ENCODE assay signal across 22 cellular contexts in the genomic region with DNA sequence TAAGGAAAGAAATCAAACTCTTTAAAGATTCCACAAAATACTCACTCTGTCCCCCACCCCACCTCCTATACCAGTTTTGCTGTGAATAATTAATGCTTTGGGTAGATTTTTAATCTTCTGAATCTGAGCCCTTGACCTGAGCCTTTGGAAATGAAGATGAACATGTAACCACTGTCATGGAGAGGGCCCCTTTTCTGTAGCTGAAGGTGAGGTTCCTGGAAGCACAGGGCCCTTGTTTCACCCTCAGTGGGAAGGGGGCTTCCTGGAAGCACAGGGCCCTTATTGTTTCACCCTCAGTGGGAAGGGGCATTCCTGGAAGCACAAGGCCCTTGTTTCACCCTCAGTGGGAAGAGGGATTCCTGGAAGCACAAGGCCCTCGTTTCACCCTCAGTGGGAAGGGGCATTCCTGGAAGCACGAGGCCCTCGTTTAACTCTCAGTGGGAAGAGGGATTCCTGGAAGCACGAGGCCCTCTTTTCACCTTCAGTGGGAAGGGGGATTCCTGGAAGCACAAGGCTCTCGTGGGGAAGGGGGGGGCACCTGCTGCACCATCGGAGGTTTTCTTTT.
"Had no signal": no experiment of that assay in that cellular context is flagged by ENCODE, and none has a peak within 500 bp of the region (broad histone marks: within the 10 kb centered on the region; RNA-seq: fewer than 3 reads in every experiment).

No MANE protein-coding gene starts in this region.

- H3K36me3 Mint-ChIP-seq: activated naive CD8-positive, alpha-beta T cell; brain; stimulated activated naive B cell treated with anti-CD40 and anti-IgM and Interleukin-4, amounts not matched to agents 10 μg/mL and 1 μg/mL and 100 μg/mL, for 72 hours; T-cell had no signal

- ATAC-seq: gastroesophageal sphincter; left cardiac atrium; pancreas; psoas muscle; stimulated activated naive B cell treated with anti-CD40 and anti-IgM and Interleukin-4, amounts not matched to agents 10 μg/mL and 1 μg/mL and 100 μg/mL, for 72 hours; T-cell had no signal

- H3K4me3 Mint-ChIP-seq: activated CD4-positive, alpha-beta T cell treated with anti-CD3 and anti-CD28 coated beads, Interleukin-2, amount 10 ng/mL, durations not matched to agents 7 days and 5 days; activated naive CD8-positive, alpha-beta T cell; activated T-cell treated with anti-CD3 and anti-CD28 coated beads, Interleukin-2, amount 50 U/mL, for 24 hours; nephron progenitor cell; stimulated activated naive B cell treated with anti-CD40 and anti-IgM and Interleukin-4, amounts not matched to agents 10 μg/mL and 1 μg/mL and 100 μg/mL, for 72 hours; T-cell had no signal

- DNase-seq: activated CD4-positive, alpha-beta T cell treated with anti-CD3 and anti-CD28 coated beads, Interleukin-2, amount 10 ng/mL, durations not matched to agents 7 days and 5 days; activated CD8-positive, alpha-beta memory T cell treated with anti-CD3 and anti-CD28 coated beads, Interleukin-2, amount 50 U/mL, for 48 hours; activated effector memory CD4-positive, alpha-beta T cell treated with Interleukin-2 at 50 U/mL for 16 hours; activated naive CD4-positive, alpha-beta T cell treated with Interleukin-2 at 50 U/mL for 16 hours; activated T-cell treated with anti-CD3 and anti-CD28 coated beads, Interleukin-2, amount 50 U/mL, for 24 hours; caudate nucleus; cortex of kidney; hippocampal formation; left cardiac atrium; mammary epithelial cell; nephron progenitor cell; pancreas; psoas muscle; stimulated activated CD4-positive, alpha-beta T cell treated with anti-CD3 and anti-CD28 coated beads, Interleukin-1b, Interleukin-23, amount 100 ng/mL, for 48 hours; stimulated activated CD4-positive, alpha-beta T cell treated with anti-CD3 and anti-CD28 coated beads, Interleukin-4, amount 100 ng/mL, for 4 hours; stimulated activated CD8-positive, alpha-beta memory T cell treated with anti-CD3 and anti-CD28 coated beads, Interleukin-4, amount 100 ng/mL, for 48 hours; stimulated activated naive B cell treated with anti-CD40 and anti-IgM and Interleukin-4, amounts not matched to agents 10 μg/mL and 1 μg/mL and 100 μg/mL, for 72 hours; T-cell; T-helper 9 cell had no signal

- H3K27ac Mint-ChIP-seq: activated CD4-positive, alpha-beta T cell treated with anti-CD3 and anti-CD28 coated beads, Interleukin-2, amount 10 ng/mL, durations not matched to agents 7 days and 5 days; activated naive CD8-positive, alpha-beta T cell; activated T-cell treated with anti-CD3 and anti-CD28 coated beads, Interleukin-2, amount 50 U/mL, for 24 hours; nephron progenitor cell; stimulated activated naive B cell treated with anti-CD40 and anti-IgM and Interleukin-4, amounts not matched to agents 10 μg/mL and 1 μg/mL and 100 μg/mL, for 72 hours; T-cell had no signal

- H3K4me1 Mint-ChIP-seq: stimulated activated naive B cell treated with anti-CD40 and anti-IgM and Interleukin-4, amounts not matched to agents 10 μg/mL and 1 μg/mL and 100 μg/mL, for 72 hours; T-cell had no signal

- H3K27me3 Mint-ChIP-seq: activated CD4-positive, alpha-beta T cell treated with anti-CD3 and anti-CD28 coated beads, Interleukin-2, amount 10 ng/mL, durations not matched to agents 7 days and 5 days; activated naive CD8-positive, alpha-beta T cell; stimulated activated naive B cell treated with anti-CD40 and anti-IgM and Interleukin-4, amounts not matched to agents 10 μg/mL and 1 μg/mL and 100 μg/mL, for 72 hours had no signal

- H3K9me3 Mint-ChIP-seq: activated CD4-positive, alpha-beta T cell treated with anti-CD3 and anti-CD28 coated beads, Interleukin-2, amount 10 ng/mL, durations not matched to agents 7 days and 5 days; activated T-cell treated with anti-CD3 and anti-CD28 coated beads, Interleukin-2, amount 50 U/mL, for 24 hours; nephron progenitor cell; stimulated activated naive B cell treated with anti-CD40 and anti-IgM and Interleukin-4, amounts not matched to agents 10 μg/mL and 1 μg/mL and 100 μg/mL, for 72 hours; T-cell had no signal
